ENCODE assay signal across 18 cellular contexts in genomic region chr7:121744319-121744718, GRCh38.
DNase-seq lines count a peak whose midpoint lies in the region; ATAC-seq and TF ChIP-seq lines count a peak whose summit lies in the region.
"Had no signal": no experiment of that assay in that cellular context is flagged by ENCODE, and none has a peak within 500 bp of the region (broad histone marks: within the 10 kb centered on the region; RNA-seq: fewer than 3 reads in every experiment).

No MANE protein-coding gene starts in this region.

- no peak for TF ChIP-seq POLR2A in HCT116 (IDR thresholded peaks at IDR 0.05; ENCODE audit: borderline replicate concordance, extremely low read depth, insufficient read depth, insufficient read length)

- no peaks in the 10 kb centered on the region for H4K20me1 ChIP-seq in HCT116 (ENCODE audit: insufficient read depth)
- H4K20me1 ChIP-seq: BLaER1 had no signal

- CTCF ChIA-PET in HCT116 (lab: Charles Lee) (no interaction called here), HEK293T (lab: Yijun Ruan, JAX) (no interaction called here)

- H2AFZ ChIP-seq in HCT116 (ENCODE audit: low read depth, low read length, poor library complexity, severe bottlenecking) = peak overlapping the region; percentile 8

- H3K36me3 ChIP-seq in HCT116 (ENCODE audit: control insufficient read depth in 1 of 2, insufficient read depth in 2 of 2, low read length in 2 of 2) = no peaks in the 10 kb centered on the region
- H3K36me3 ChIP-seq: BLaER1, SJCRH30 had no signal

- H3K27me3 ChIP-seq in HCT116 (ENCODE audit: insufficient read depth, low read length) = no peaks in the 10 kb centered on the region
- H3K27me3 ChIP-seq: BLaER1, SJCRH30, testis had no signal

- H3K9ac ChIP-seq in HCT116 (ENCODE audit: low read length) = no peak overlapping the region
- H3K9ac ChIP-seq: BLaER1 had no signal

- H3K27ac ChIP-seq in HCT116 (ENCODE audit: low read depth, low read length) = no peak overlapping the region
- H3K27ac ChIP-seq in epithelial cell of prostate = peak overlapping the region; percentile 32
- H3K27ac ChIP-seq: A549, BLaER1, SJCRH30, testis had no signal

- H3K79me2 ChIP-seq in HCT116 (ENCODE audit: insufficient read depth, low read length) = no peaks in the 10 kb centered on the region

- POLR2A ChIA-PET in HCT116 (lab: Charles Lee) = no interaction called here
- POLR2A ChIA-PET in HEK293T (lab: Yijun Ruan, JAX) = no interaction called here

- RAD21 ChIA-PET in HCT116 (lab: Charles Lee; ENCODE audit: low non-redundant PET in 1 of 2, low total read pairs in 2 of 2, uncharacterized antibody in 2 of 2, unreplicated experiment in 2 of 2) = no interaction called here

- no TSS peak for BruUV-seq in HCT116 (replicated peaks; lab: Mats Ljungman, UMichigan)

- no peaks in the 10 kb centered on the region for H3K9me2 ChIP-seq in HCT116 (ENCODE audit: insufficient read depth)

- no peak overlapping the region for H3K4me2 ChIP-seq in HCT116 (ENCODE audit: low read length)
- H3K4me2 ChIP-seq: A549, BLaER1 had no signal

- TF ChIP-seq CTCF in HCT116 (IDR thresholded peaks at IDR 0.05 in 2 of 3, conservative IDR thresholded peaks at IDR 0.05 in 1 of 3; ENCODE audit: borderline replicate concordance in 1 of 3, insufficient read depth in 1 of 3, low read depth in 2 of 3, low read length in 2 of 3) = no peak
- TF ChIP-seq CTCF in glutamatergic neuron (IDR thresholded peaks at IDR 0.05; ENCODE audit: partially characterized antibody, unreplicated experiment) = no peak

- intact Hi-C loops in HCT116 (cut with micrococcal nuclease) = no loop called here

- no peak for DNase-seq in HCT116 (ENCODE audit: low read depth, low spot score)
- peak; percentile 45 to 62 for DNase-seq in NCI-H2081 (lab: John Stamatoyannopoulos, UW)
- DNase-seq in epithelial cell of prostate (ENCODE audit: low read depth, low spot score) = peak; percentile 90
- DNase-seq in glutamatergic neuron = no peak
- DNase-seq in foreskin melanocyte = no peak
- DNase-seq in inferior parietal cortex (ENCODE audit: extremely low spot score) = no peak
- DNase-seq in HEK293T (ENCODE audit: extremely low spot score) = no peak
- DNase-seq: GDM1, left ventricle myocardium superior, NCI-H1092, NCI-H526, PC-3, testis had no signal

- no peaks in the 10 kb centered on the region for H3K4me1 ChIP-seq in HCT116 (ENCODE audit: control insufficient read depth in 1 of 2, insufficient read depth in 2 of 2, low read length in 2 of 2)
- H3K4me1 ChIP-seq: A549, SJCRH30, testis had no signal

- H3K36me3 Mint-ChIP-seq in glutamatergic neuron (ENCODE audit: unreplicated experiment) = no peaks in the 10 kb centered on the region

- peaks cover 3% of the 10 kb centered on the region for H3K27me3 Mint-ChIP-seq in glutamatergic neuron (ENCODE audit: unreplicated experiment)

- H3K9me3 ChIP-seq in HCT116 (ENCODE audit: control insufficient read depth in 1 of 2, insufficient read depth in 1 of 2, low read depth in 1 of 2, low read length in 2 of 2) = no peaks in the 10 kb centered on the region
- H3K9me3 ChIP-seq: A549, BLaER1, SJCRH30, testis had no signal

- ATAC-seq in GM18511 (IDR thresholded peaks at IDR 0.05; ENCODE audit: unreplicated experiment) (peak; percentile 73), HCT116 (no peak)
- ATAC-seq: A549, left ventricle myocardium superior, PC-3 had no signal

- H3K4me3 Mint-ChIP-seq in glutamatergic neuron (ENCODE audit: unreplicated experiment) = no peak overlapping the region
- H3K4me3 Mint-ChIP-seq: T-helper 1 cell treated with Interleukin-12 subunit alpha and Interleukin-12 subunit beta and Interleukin-4 antibody, amounts not matched to agents 30 μg/mL and 1 μg/mL, for 36 hours had no signal

- no peaks in the 10 kb centered on the region for H3K4me1 Mint-ChIP-seq in glutamatergic neuron (ENCODE audit: low read depth, unreplicated experiment)

- H3K27ac Mint-ChIP-seq in glutamatergic neuron (ENCODE audit: unreplicated experiment) = no peak overlapping the region
- H3K27ac Mint-ChIP-seq: T-helper 1 cell treated with Interleukin-12 subunit alpha and Interleukin-12 subunit beta and Interleukin-4 antibody, amounts not matched to agents 30 μg/mL and 1 μg/mL, for 36 hours had no signal

- no peak overlapping the region for H3K4me3 ChIP-seq in HCT116 (replicated peaks in 1 of 2; ENCODE audit: low read depth in 1 of 2, low read length in 2 of 2)
- H3K4me3 ChIP-seq: A549, BLaER1, SJCRH30, testis had no signal

- no peaks in the 10 kb centered on the region for H3K9me3 Mint-ChIP-seq in glutamatergic neuron (ENCODE audit: unreplicated experiment)
- H3K9me3 Mint-ChIP-seq: T-helper 1 cell treated with Interleukin-12 subunit alpha and Interleukin-12 subunit beta and Interleukin-4 antibody, amounts not matched to agents 30 μg/mL and 1 μg/mL, for 36 hours had no signal

- no peak for TF ChIP-seq RAD21 in HCT116 (IDR thresholded peaks at IDR 0.05; ENCODE audit: low read depth)

TF ChIP-seq in HCT116, 20 proteins besides CTCF, POLR2A, EP300 and RAD21 (continues in another document):
- TF ChIP-seq EZH2phosphoT487 (IDR thresholded peaks at IDR 0.05; ENCODE audit: borderline replicate concordance) = no peak
- no peak for TF ChIP-seq ATF3 (IDR thresholded peaks at IDR 0.05)
- TF ChIP-seq SIN3A (IDR thresholded peaks at IDR 0.05; ENCODE audit: low read depth) = no peak
- TF ChIP-seq ZBTB33 (IDR thresholded peaks at IDR 0.05; ENCODE audit: extremely low read depth, insufficient replicate concordance, low read length) = no peak
- TF ChIP-seq FOSL1 (IDR thresholded peaks at IDR 0.05; ENCODE audit: low read depth) = no peak
- no peak for TF ChIP-seq SP1 (IDR thresholded peaks at IDR 0.05; ENCODE audit: low read depth)
- TF ChIP-seq CEBPB (IDR thresholded peaks at IDR 0.05; ENCODE audit: low read depth) = no peak
- TF ChIP-seq POLR2AphosphoS5 (IDR thresholded peaks at IDR 0.05; ENCODE audit: low read depth, low read length) = no peak
- TF ChIP-seq MAX (IDR thresholded peaks at IDR 0.05) = no peak
- no peak for TF ChIP-seq ELF1 (IDR thresholded peaks at IDR 0.05; ENCODE audit: borderline replicate concordance, low read depth)

TF ChIP-seq in HEK293T, 16 proteins besides CTCF, POLR2A, EP300 and RAD21:
- TF ChIP-seq ZNF384 (IDR thresholded peaks at IDR 0.05) (no peak), CTBP1 (IDR thresholded peaks at IDR 0.05; ENCODE audit: borderline replicate concordance) (no peak), ARNT (IDR thresholded peaks at IDR 0.05) (no peak), ELF4 (IDR thresholded peaks at IDR 0.05) (no peak), SP1 (IDR thresholded peaks at IDR 0.05) (no peak), LEF1 (IDR thresholded peaks at IDR 0.05; ENCODE audit: borderline replicate concordance) (no peak), FOXM1 (IDR thresholded peaks at IDR 0.05; ENCODE audit: borderline replicate concordance) (no peak), PKNOX1 (IDR thresholded peaks at IDR 0.05) (no peak)

Comparison
In these comparisons a context has a peak if more than half of its experiments do, and no peak if none do; other contexts are left out.
1. DNase-seq: peak in NCI-H2081 (2 of 2) and epithelial cell of prostate (single experiment); none in HCT116 (single experiment), glutamatergic neuron (single experiment), foreskin melanocyte (single experiment), inferior parietal cortex (single experiment) and HEK293T (single experiment).